22 cellular contexts compared by ENCODE assay signal in genomic region chr3:78268087-78268486, GRCh38.
"Had no signal": no experiment of that assay in that cellular context is flagged by ENCODE, and none has a peak within 500 bp of the region (broad histone marks: within the 10 kb centered on the region; RNA-seq: fewer than 3 reads in every experiment).

No MANE protein-coding gene starts in this region.

- H3K9me3 ChIP-seq: MG63, SK-N-SH had no signal

- H3K4me2 ChIP-seq: SK-N-SH had no signal

- H3K36me3 ChIP-seq: MG63 had no signal

- H3K4me3 ChIP-seq: MG63 had no signal

- H3K27me3 ChIP-seq: MG63 had no signal

- H3K9ac ChIP-seq: SK-N-SH had no signal

- H3K27ac ChIP-seq: HL-60, RWPE1 had no signal

- ATAC-seq: Panc1, PC-3 had no signal

- DNase-seq: Karpas-422, KG1, MG63, NCI-H1092 treated with DMSO at 0.1 percent for 48 hours, NCI-H1436, NCI-H187, NCI-H2029, NCI-H2081 treated with DMSO at 0.1 percent for 48 hours, NCI-H2171, NCI-H226, NCI-H446, NCI-H510A, NCI-H524 treated with DMSO at 0.1 percent for 48 hours, NCI-H69, NCI-H774, PC-3, SHP77, SK-N-SH, SW 1271 had no signal
